10 cellular contexts compared by ENCODE assay signal in genomic region chr3:52707585-52707984, GRCh38. TPM values are rescaled to one million over a fixed set of nuclear protein-coding genes. Genes with fewer than 3 reads are reported as not detected.
A peak's percentile ranks its signal among the peaks of the same experiment; 100 is the strongest.
DNase-seq lines count a peak whose midpoint lies in the region; TF ChIP-seq lines count a peak whose summit lies in the region.
"Had no signal": no experiment of that assay in that cellular context is flagged by ENCODE, and none has a peak within 500 bp of the region (broad histone marks: within the 10 kb centered on the region; RNA-seq: fewer than 3 reads in every experiment).

No MANE protein-coding gene starts in this region.

- CTCF ChIA-PET in activated CD4-positive, alpha-beta T cell treated with anti-CD3 and anti-CD28 coated beads, Interleukin-2, amount 10 ng/mL, durations not matched to agents 7 days and 5 days (lab: Charles Lee) = interaction anchor here (0.7 to 2.2 kb wide), 3 partner anchors 8 to 13 kb away, joined by 3 to 7 read pairs (median 4); no protein-coding TSS in a partner anchor
- CTCF ChIA-PET in PC-9 (lab: Charles Lee) = no interaction called here

- peak overlapping the region; percentile 21 for H3K27ac Mint-ChIP-seq in activated CD4-positive, alpha-beta T cell treated with anti-CD3 and anti-CD28 coated beads, Interleukin-2, amount 10 ng/mL, durations not matched to agents 7 days and 5 days

- BruUV-seq in PC-9 (replicated peaks; lab: Mats Ljungman, UMichigan) = no TSS peak

- 24 to 46% (median 27%) methylated on average over 4 of the region's 4 CpGs for whole genome bisulfite sequencing in spleen, 5 donors
- WGBS in sigmoid colon, 2 donors = 53 to 80% methylated on average over 4 of the region's 4 CpGs

- H3K4me3 ChIP-seq in PC-9 (peak overlapping the region; percentile 86; the same call in 1 of the 2 replicates), fibroblast of mammary gland (ENCODE audit: control insufficient read depth, low read depth, low read length) (peak overlapping the region; percentile 97), spleen (peak overlapping the region in 6 of 8 donors; percentile 92 to 100 (median 100)), sigmoid colon (no peak overlapping the region)

- no peak for DNase-seq in activated CD4-positive, alpha-beta T cell treated with anti-CD3 and anti-CD28 coated beads, Interleukin-2, amount 10 ng/mL, durations not matched to agents 7 days and 5 days
- no peak for DNase-seq in activated CD4-positive, alpha-beta T cell treated with anti-CD3 and anti-CD28 coated beads, Interleukin-2, amount 50 U/mL, for 48 hours
- DNase-seq in PC-9 (no peak), fibroblast of mammary gland (ENCODE audit: low read depth) (no peak), spleen (no peak), DMS 273 treated with DMSO at 0.1 percent for 48 hours (lab: John Stamatoyannopoulos, UW) (no peak), pons (ENCODE audit: low spot score) (no peak), sigmoid colon (no peak)
- DNase-seq: NCI-H524 treated with DMSO at 0.1 percent for 48 hours had no signal

- no peak for TF ChIP-seq CTCF in PC-9 (conservative IDR thresholded peaks at IDR 0.05)
- TF ChIP-seq CTCF in fibroblast of mammary gland (conservative IDR thresholded peaks at IDR 0.05; ENCODE audit: control insufficient read depth, insufficient read depth, low read depth, low read length) = no peak
- TF ChIP-seq CTCF in spleen (IDR thresholded peaks at IDR 0.05 in 8 of 11, conservative IDR thresholded peaks at IDR 0.05 in 3 of 11) = no peak
- TF ChIP-seq CTCF in sigmoid colon (IDR thresholded peaks at IDR 0.05) = no peak

- H3K36me3 Mint-ChIP-seq in activated CD4-positive, alpha-beta T cell treated with anti-CD3 and anti-CD28 coated beads, Interleukin-2, amount 10 ng/mL, durations not matched to agents 7 days and 5 days (ENCODE audit: low read depth) = peaks cover 25% of the 10 kb centered on the region

- TF ChIP-seq EP300 in sigmoid colon (IDR thresholded peaks at IDR 0.05) = no peak

- no peaks in the 10 kb centered on the region; the same call in none of the 2 replicates for H3K36me3 ChIP-seq in PC-9 (ENCODE audit: low read depth)
- H3K36me3 ChIP-seq in spleen = peaks cover 0 to 48% (median 13%) of the 10 kb centered on the region in 6 donors
- H3K36me3 ChIP-seq in sigmoid colon = peaks cover 5 to 38% (median 11%) of the 10 kb centered on the region in 4 donors

- intact Hi-C loops in PC-9 (cut with micrococcal nuclease; ENCODE audit: unreplicated experiment) (no loop called here), spleen (cut with DNase I; ENCODE audit: low total_unique reads) (no loop called here), sigmoid colon (cut with DNase I) (loop anchor here (5.0 kb wide), 1 partner anchor 170 kb away; the partner anchor contains the start of gene UQCC5)

- POLR2A ChIA-PET in activated CD4-positive, alpha-beta T cell treated with anti-CD3 and anti-CD28 coated beads, Interleukin-2, amount 10 ng/mL, durations not matched to agents 7 days and 5 days (lab: Charles Lee) = no interaction called here
- POLR2A ChIA-PET in PC-9 (lab: Charles Lee; ENCODE audit: unreplicated experiment) = no interaction called here

- peak overlapping the region; percentile 96 for H3K4me3 Mint-ChIP-seq in activated CD4-positive, alpha-beta T cell treated with anti-CD3 and anti-CD28 coated beads, Interleukin-2, amount 10 ng/mL, durations not matched to agents 7 days and 5 days

- H3K9me2 ChIP-seq in PC-9 (ENCODE audit: insufficient read depth) = no peaks in the 10 kb centered on the region

- H3K27me3 ChIP-seq in PC-9 (ENCODE audit: insufficient read depth, low read depth) = no peaks in the 10 kb centered on the region
- no peaks in the 10 kb centered on the region for H3K27me3 ChIP-seq in spleen (replicated peaks in 1 of 7)
- no peaks in the 10 kb centered on the region for H3K27me3 ChIP-seq in sigmoid colon

- H3K79me2 ChIP-seq in PC-9 (ENCODE audit: low read depth) = peaks cover 48% of the 10 kb centered on the region

- H3K9me3 Mint-ChIP-seq in activated CD4-positive, alpha-beta T cell treated with anti-CD3 and anti-CD28 coated beads, Interleukin-2, amount 10 ng/mL, durations not matched to agents 7 days and 5 days = no peaks in the 10 kb centered on the region

- H2AFZ ChIP-seq in PC-9 = no peak overlapping the region
- H2AFZ ChIP-seq: parathyroid adenoma had no signal

- H3K27me3 Mint-ChIP-seq in activated CD4-positive, alpha-beta T cell treated with anti-CD3 and anti-CD28 coated beads, Interleukin-2, amount 10 ng/mL, durations not matched to agents 7 days and 5 days = no peaks in the 10 kb centered on the region

- peak overlapping the region; percentile 100 for H3K4me2 ChIP-seq in PC-9

- H3K27ac ChIP-seq in PC-9 (no peak overlapping the region), spleen (peak overlapping the region in 5 of 8 donors; percentile 15 to 96 (median 93)), sigmoid colon (no peak overlapping the region)
- H3K27ac ChIP-seq: parathyroid adenoma had no signal

- TF ChIP-seq POLR2A in spleen (IDR thresholded peaks at IDR 0.05) (no peak), sigmoid colon (IDR thresholded peaks at IDR 0.05) (no peak)

- H3F3A ChIP-seq in PC-9 (ENCODE audit: insufficient read depth, low read depth) = peaks cover 17% of the 10 kb centered on the region; the same call in 1 of the 2 replicates

- H3K9me3 ChIP-seq in PC-9 (ENCODE audit: insufficient read depth, low read depth) = no peaks in the 10 kb centered on the region
- H3K9me3 ChIP-seq in spleen = no peaks in the 10 kb centered on the region
- H3K9me3 ChIP-seq in sigmoid colon = no peaks in the 10 kb centered on the region

- H4K20me1 ChIP-seq in PC-9 (ENCODE audit: insufficient read depth) = no peaks in the 10 kb centered on the region

- peaks cover 22% of the 10 kb centered on the region for H3K4me1 ChIP-seq in PC-9 (replicated peaks; ENCODE audit: insufficient read depth)
- H3K4me1 ChIP-seq in spleen = peaks cover 30 to 79% (median 40%) of the 10 kb centered on the region in 6 donors
- peaks cover 0 to 41% (median 31%) of the 10 kb centered on the region in 4 donors for H3K4me1 ChIP-seq in sigmoid colon

- H3K4me1 Mint-ChIP-seq in activated CD4-positive, alpha-beta T cell treated with anti-CD3 and anti-CD28 coated beads, Interleukin-2, amount 10 ng/mL, durations not matched to agents 7 days and 5 days = peaks cover 36% of the 10 kb centered on the region

RNA-seq across cellular contexts. Expression of gene SPCS1, which starts 1.7 kb away (rescaled TPM):
- total RNA-seq in activated CD4-positive, alpha-beta T cell treated with anti-CD3 and anti-CD28 coated beads, Interleukin-2, amount 10 ng/mL, durations not matched to agents 7 days and 5 days = 100 to 1,000 TPM in 1 of 2 experiments, 10 to 100 TPM in 1; 97.0 to 102 TPM
- total RNA-seq in PC-9 (2021) = 91.9 and 104 TPM in 2 replicates
- total RNA-seq in spleen = 100 to 1,000 TPM in 3 of 7 donors, 10 to 100 TPM in 4; 56.5 to 154 (median 80.3) TPM
- 100 to 1,000 TPM in 2 of 3 donors, 10 to 100 TPM in 1; 92.4 to 125 (median 122) TPM for polyA plus RNA-seq in spleen
- total RNA-seq in sigmoid colon = 100 to 1,000 TPM in 3 of 4 donors, 10 to 100 TPM in 1; 62.0 to 140 (median 109) TPM
- polyA plus RNA-seq in sigmoid colon = 100 to 1,000 TPM in 2 of 3 donors, 10 to 100 TPM in 1; 96.1 to 191 (median 113) TPM

RNA-seq across cellular contexts. Expression of gene GLT8D1, which starts 2.0 kb away (rescaled TPM):
- total RNA-seq in activated CD4-positive, alpha-beta T cell treated with anti-CD3 and anti-CD28 coated beads, Interleukin-2, amount 10 ng/mL, durations not matched to agents 7 days and 5 days = 10 to 100 TPM; 43.0 to 47.2 TPM
- total RNA-seq in PC-9 (2021) = 42.1 and 48.6 TPM in 2 replicates
- total RNA-seq in spleen = 10 to 100 TPM; 23.5 to 53.9 (median 42.4) TPM
- 10 to 100 TPM; 21.8 to 26.3 (median 25.1) TPM for polyA plus RNA-seq in spleen
- 10 to 100 TPM; 31.5 to 47.4 (median 35.7) TPM for total RNA-seq in sigmoid colon
- polyA plus RNA-seq in sigmoid colon = 10 to 100 TPM in 2 of 3 donors, 1 to 10 TPM in 1; 9.2 to 29.4 (median 11.4) TPM

RNA-seq across cellular contexts. Expression of gene GNL3, which starts 21.8 kb away (rescaled TPM):
- total RNA-seq in activated CD4-positive, alpha-beta T cell treated with anti-CD3 and anti-CD28 coated beads, Interleukin-2, amount 10 ng/mL, durations not matched to agents 7 days and 5 days = 10 to 100 TPM; 74.8 to 79.1 TPM
- total RNA-seq in PC-9 (2021) = 82.3 and 91.2 TPM in 2 replicates
- 10 to 100 TPM; 49.8 to 87.8 (median 67.3) TPM for total RNA-seq in spleen
- polyA plus RNA-seq in spleen = 10 to 100 TPM; 61.8 to 70.4 (median 68.0) TPM
- total RNA-seq in sigmoid colon = 10 to 100 TPM; 22.4 to 42.5 (median 36.2) TPM
- polyA plus RNA-seq in sigmoid colon = 10 to 100 TPM; 34.2 to 76.6 (median 39.8) TPM

RNA-seq across cellular contexts. Expression of gene PBRM1, which starts 21.9 kb away (rescaled TPM):
- total RNA-seq in activated CD4-positive, alpha-beta T cell treated with anti-CD3 and anti-CD28 coated beads, Interleukin-2, amount 10 ng/mL, durations not matched to agents 7 days and 5 days = 10 to 100 TPM; 88.9 to 97.7 TPM
- total RNA-seq in PC-9 (2021) (35.2 and 42.8 TPM in 2 replicates), spleen (100 to 1,000 TPM in 3 of 7 donors, 10 to 100 TPM in 4; 60.0 to 125 (median 82.8) TPM), sigmoid colon (10 to 100 TPM; 82.8 to 94.2 (median 90.1) TPM)
- polyA plus RNA-seq in spleen (10 to 100 TPM in 1 of 3 donors, 1 to 10 TPM in 2; 5.7 to 10.6 (median 6.2) TPM), sigmoid colon (10 to 100 TPM in 1 of 3 donors, 1 to 10 TPM in 2; 8.4 to 19.8 (median 9.9) TPM)

Comparison
In these comparisons a context has a peak if more than half of its experiments do, and no peak if none do; other contexts are left out.
1. H3K27ac ChIP-seq: peak in spleen (5 of 8); none in PC-9 (single experiment) and sigmoid colon (0 of 4).
2. H3K4me3 ChIP-seq: peak in PC-9 (single experiment), fibroblast of mammary gland (single experiment) and spleen (6 of 8); none in sigmoid colon (0 of 4).